In genomic region chr20:64119681-64120341, GRCh38 we compare ENCODE assay signal across 10 cellular contexts. TPM values are rescaled to one million over a fixed set of nuclear protein-coding genes. Genes with fewer than 3 reads are reported as not detected.
DNase-seq lines count a peak whose midpoint lies in the region; ATAC-seq, FAIRE-seq and TF ChIP-seq lines count a peak whose summit lies in the region.
"Had no signal": no experiment of that assay in that cellular context is flagged by ENCODE, and none has a peak within 500 bp of the region (broad histone marks: within the 10 kb centered on the region; RNA-seq: fewer than 3 reads in every experiment).

No MANE protein-coding gene starts in this region.

- H3K9me3 ChIP-seq in kidney (ENCODE audit: control insufficient read depth in 1 of 2, low read length in 2 of 2) (no peaks in the 10 kb centered on the region), subcutaneous abdominal adipose tissue (ENCODE audit: control insufficient read depth in 5 of 5, low read length in 5 of 5) (no peaks in the 10 kb centered on the region), tibial nerve (no peaks in the 10 kb centered on the region)
- H3K9me3 ChIP-seq: mucosa of descending colon had no signal

- no peaks in the 10 kb centered on the region for H3K36me3 Mint-ChIP-seq in activated CD8-positive, alpha-beta memory T cell treated with anti-CD3 and anti-CD28 coated beads, Interleukin-2, amount 10 ng/mL, durations not matched to agents 7 days and 5 days
- no peaks in the 10 kb centered on the region for H3K36me3 Mint-ChIP-seq in activated T-cell treated with anti-CD3 and anti-CD28 coated beads, Interleukin-2, amount 50 U/mL, for 72 hours (ENCODE audit: insufficient read depth in 2 of 2)

- TF ChIP-seq EP300 in tibial nerve (IDR thresholded peaks at IDR 0.05), result no peak

- H3K9ac ChIP-seq in kidney (ENCODE audit: low read length in 2 of 2) (no peak overlapping the region), subcutaneous abdominal adipose tissue (ENCODE audit: low read length in 5 of 5) (no peak overlapping the region)

- intact Hi-C loops in kidney (cut with DNase I), result no loop called here

- H3K27me3 ChIP-seq in subcutaneous abdominal adipose tissue (ENCODE audit: control insufficient read depth in 5 of 5, insufficient read depth in 4 of 5, low read length in 5 of 5) (peaks cover 5 to 15% (median 12%) of the 10 kb centered on the region in 5 donors), tibial nerve (peaks cover 0 to 26% of the 10 kb centered on the region in 2 donors)

- CTCF ChIA-PET in activated CD8-positive, alpha-beta memory T cell treated with anti-CD3 and anti-CD28 coated beads, Interleukin-2, amount 10 ng/mL, durations not matched to agents 7 days and 5 days (lab: Charles Lee), result interaction anchor here (0.7 to 5.4 kb wide), 25 partner anchors 8 to 624 kb away, joined by 3 to 110 read pairs (median 6); partner anchors contain the start of genes C20orf204, LKAAEAR1, NPBWR2 and OPRL1

- peak; percentile 14 for ATAC-seq in activated CD8-positive, alpha-beta memory T cell treated with anti-CD3 and anti-CD28 coated beads, Interleukin-2, amount 10 ng/mL, durations not matched to agents 7 days and 5 days
- ATAC-seq in activated T-cell treated with anti-CD3 and anti-CD28 coated beads, Interleukin-2, amount 50 U/mL, for 72 hours (replicated peaks in 1 of 2), result peak in 1 of 2 donors; percentile 35
- no peak for ATAC-seq in GM21515 (IDR thresholded peaks at IDR 0.05; ENCODE audit: unreplicated experiment)

- WGBS in tibial nerve, 2 donors, result 58 to 75% methylated on average over 11 to 12 of the region's 14 CpGs

- H3K4me3 ChIP-seq in kidney (ENCODE audit: low read length in 2 of 2) (no peak overlapping the region), subcutaneous abdominal adipose tissue (ENCODE audit: low read depth in 1 of 5, low read length in 5 of 5) (peak overlapping the region in 3 of 5 donors; percentile 43 to 47 (median 44)), tibial nerve (peak overlapping the region in 1 of 4 donors; percentile 16)
- H3K4me3 ChIP-seq: mucosa of descending colon had no signal

- H3K4me3 Mint-ChIP-seq in activated CD8-positive, alpha-beta memory T cell treated with anti-CD3 and anti-CD28 coated beads, Interleukin-2, amount 10 ng/mL, durations not matched to agents 7 days and 5 days, result peak overlapping the region; percentile 5
- H3K4me3 Mint-ChIP-seq in activated T-cell treated with anti-CD3 and anti-CD28 coated beads, Interleukin-2, amount 50 U/mL, for 72 hours, result peak overlapping the region; percentile 63 to 72

- peaks cover 28% of the 10 kb centered on the region for H3K27me3 Mint-ChIP-seq in activated CD8-positive, alpha-beta memory T cell treated with anti-CD3 and anti-CD28 coated beads, Interleukin-2, amount 10 ng/mL, durations not matched to agents 7 days and 5 days
- H3K27me3 Mint-ChIP-seq in activated T-cell treated with anti-CD3 and anti-CD28 coated beads, Interleukin-2, amount 50 U/mL, for 72 hours (ENCODE audit: low read depth), result no peaks in the 10 kb centered on the region

- TF ChIP-seq CTCF in kidney (IDR thresholded peaks at IDR 0.05; ENCODE audit: borderline replicate concordance, extremely low read depth, insufficient read depth) (no peak), tibial nerve (IDR thresholded peaks at IDR 0.05) (no peak)

- DNase-seq in activated CD8-positive, alpha-beta memory T cell treated with anti-CD3 and anti-CD28 coated beads, Interleukin-2, amount 10 ng/mL, durations not matched to agents 7 days and 5 days, result no peak
- no peak for DNase-seq in activated CD8-positive, alpha-beta memory T cell treated with anti-CD3 and anti-CD28 coated beads for 24 hours
- no peak for DNase-seq in activated T-cell treated with anti-CD3 and anti-CD28 coated beads, Interleukin-2, amount 50 U/mL, for 72 hours
- DNase-seq in kidney (peak; percentile 59), tibial nerve (ENCODE audit: low spot score in 2 of 2) (no peak), NCI-H2081 treated with DMSO at 0.1 percent for 48 hours (lab: John Stamatoyannopoulos, UW) (no peak)

- no peaks in the 10 kb centered on the region for H3K9me3 Mint-ChIP-seq in activated CD8-positive, alpha-beta memory T cell treated with anti-CD3 and anti-CD28 coated beads, Interleukin-2, amount 10 ng/mL, durations not matched to agents 7 days and 5 days (ENCODE audit: low read depth)
- H3K9me3 Mint-ChIP-seq in activated T-cell treated with anti-CD3 and anti-CD28 coated beads, Interleukin-2, amount 50 U/mL, for 72 hours, result no peaks in the 10 kb centered on the region

- H3K36me3 ChIP-seq in kidney (ENCODE audit: control insufficient read depth in 1 of 2, insufficient read depth in 2 of 2, low read length in 2 of 2), result no peaks in the 10 kb centered on the region
- no peaks in the 10 kb centered on the region for H3K36me3 ChIP-seq in subcutaneous abdominal adipose tissue (ENCODE audit: control insufficient read depth in 5 of 5, insufficient read depth in 5 of 5, low read length in 5 of 5)
- no peaks in the 10 kb centered on the region for H3K36me3 ChIP-seq in tibial nerve

- H3K27ac ChIP-seq in kidney (ENCODE audit: low read depth in 2 of 2, low read length in 2 of 2) (no peak overlapping the region), subcutaneous abdominal adipose tissue (ENCODE audit: low read depth, low read length) (no peak overlapping the region), tibial nerve (no peak overlapping the region)
- H3K27ac ChIP-seq: epithelial cell of prostate had no signal

- peaks cover 10% of the 10 kb centered on the region for H3K4me1 Mint-ChIP-seq in activated CD8-positive, alpha-beta memory T cell treated with anti-CD3 and anti-CD28 coated beads, Interleukin-2, amount 10 ng/mL, durations not matched to agents 7 days and 5 days
- peaks cover 9% of the 10 kb centered on the region for H3K4me1 Mint-ChIP-seq in activated T-cell treated with anti-CD3 and anti-CD28 coated beads, Interleukin-2, amount 50 U/mL, for 72 hours (ENCODE audit: low read depth)

- peak overlapping the region; percentile 42 for H3K27ac Mint-ChIP-seq in activated CD8-positive, alpha-beta memory T cell treated with anti-CD3 and anti-CD28 coated beads, Interleukin-2, amount 10 ng/mL, durations not matched to agents 7 days and 5 days
- H3K27ac Mint-ChIP-seq in activated T-cell treated with anti-CD3 and anti-CD28 coated beads, Interleukin-2, amount 50 U/mL, for 72 hours, result no peak overlapping the region

- no peak for FAIRE-seq in kidney (lab: Jason Lieb, UNC)

- TF ChIP-seq POLR2A in tibial nerve (IDR thresholded peaks at IDR 0.05), result no peak

- H3K4me1 ChIP-seq in kidney (ENCODE audit: control insufficient read depth in 1 of 2, insufficient read depth in 1 of 2, low read depth in 1 of 2, low read length in 2 of 2) (peaks cover 0 to 6% of the 10 kb centered on the region in 2 donors), subcutaneous abdominal adipose tissue (ENCODE audit: control insufficient read depth in 5 of 5, insufficient read depth in 5 of 5, low read length in 5 of 5) (peaks cover 0 to 7% (median 5%) of the 10 kb centered on the region in 5 donors), tibial nerve (peaks cover 0 to 9% (median 0%) of the 10 kb centered on the region in 4 donors)

RNA-seq across cellular contexts. Expression of gene NPBWR2, which starts 12.4 kb away (rescaled TPM):
- total RNA-seq in activated CD8-positive, alpha-beta memory T cell treated with anti-CD3 and anti-CD28 coated beads, Interleukin-2, amount 10 ng/mL, durations not matched to agents 7 days and 5 days, result not detected
- not detected for total RNA-seq in activated T-cell treated with anti-CD3 and anti-CD28 coated beads, Interleukin-2, amount 50 U/mL, for 72 hours
- total RNA-seq in kidney, result not detected
- polyA plus RNA-seq in kidney (ENCODE audit: insufficient read depth, low read depth, low replicate concordance), result not detected
- not detected for total RNA-seq in tibial nerve
- total RNA-seq: mucosa of descending colon had no signal

RNA-seq across cellular contexts. Expression of gene LKAAEAR1, which starts 35.6 kb away (rescaled TPM):
- total RNA-seq in activated CD8-positive, alpha-beta memory T cell treated with anti-CD3 and anti-CD28 coated beads, Interleukin-2, amount 10 ng/mL, durations not matched to agents 7 days and 5 days, result not detected
- total RNA-seq in activated T-cell treated with anti-CD3 and anti-CD28 coated beads, Interleukin-2, amount 50 U/mL, for 72 hours, result under 1 TPM in 1 of 2 donors, not detected in 1; 0.29 TPM
- total RNA-seq in kidney (0.31 TPM), tibial nerve (1 to 10 TPM in 1 of 4 donors, under 1 TPM in 2, not detected in 1; 0.59 to 1.3 (median 0.84) TPM)
- not detected for polyA plus RNA-seq in kidney (ENCODE audit: insufficient read depth, low read depth, low replicate concordance)
- total RNA-seq: mucosa of descending colon had no signal

RNA-seq across cellular contexts. Expression of gene OPRL1, which starts 39.9 kb away (rescaled TPM):
- total RNA-seq in activated CD8-positive, alpha-beta memory T cell treated with anti-CD3 and anti-CD28 coated beads, Interleukin-2, amount 10 ng/mL, durations not matched to agents 7 days and 5 days, result under 1 TPM; 0.75 to 0.99 TPM
- 1 to 10 TPM; 1.3 to 1.7 TPM for total RNA-seq in activated T-cell treated with anti-CD3 and anti-CD28 coated beads, Interleukin-2, amount 50 U/mL, for 72 hours
- total RNA-seq in kidney (1.2 TPM), tibial nerve (1 to 10 TPM in 1 of 4 donors, under 1 TPM in 3; 0.21 to 1.5 (median 0.71) TPM)
- polyA plus RNA-seq in kidney (ENCODE audit: insufficient read depth, low read depth, low replicate concordance), result 0.39 TPM

RNA-seq across cellular contexts. Expression of gene RGS19, which starts 40.5 kb away (rescaled TPM):
- 100 to 1,000 TPM in 1 of 2 experiments, 10 to 100 TPM in 1; 84.5 to 119 TPM for total RNA-seq in activated CD8-positive, alpha-beta memory T cell treated with anti-CD3 and anti-CD28 coated beads, Interleukin-2, amount 10 ng/mL, durations not matched to agents 7 days and 5 days
- total RNA-seq in activated T-cell treated with anti-CD3 and anti-CD28 coated beads, Interleukin-2, amount 50 U/mL, for 72 hours, result 10 to 100 TPM; 38.1 to 40.0 TPM
- total RNA-seq in kidney (20.2 TPM), tibial nerve (10 to 100 TPM; 12.9 to 35.7 (median 20.1) TPM)
- polyA plus RNA-seq in kidney (ENCODE audit: insufficient read depth, low read depth, low replicate concordance), result 6.8 TPM

RNA-seq across cellular contexts. Expression of gene MYT1, which starts 44.4 kb away (rescaled TPM):
- total RNA-seq in activated CD8-positive, alpha-beta memory T cell treated with anti-CD3 and anti-CD28 coated beads, Interleukin-2, amount 10 ng/mL, durations not matched to agents 7 days and 5 days, result not detected
- under 1 TPM; 0.12 to 0.23 TPM for total RNA-seq in activated T-cell treated with anti-CD3 and anti-CD28 coated beads, Interleukin-2, amount 50 U/mL, for 72 hours
- not detected for total RNA-seq in kidney
- polyA plus RNA-seq in kidney (ENCODE audit: insufficient read depth, low read depth, low replicate concordance), result not detected
- not detected for total RNA-seq in tibial nerve

Comparison
In these comparisons a context has a peak if more than half of its experiments do, and no peak if none do; other contexts are left out.
1. H3K4me3 ChIP-seq: peak in subcutaneous abdominal adipose tissue (3 of 5); none in kidney (0 of 2).